Comparison of ENCODE assay signal across 20 cellular contexts in the genomic region with DNA sequence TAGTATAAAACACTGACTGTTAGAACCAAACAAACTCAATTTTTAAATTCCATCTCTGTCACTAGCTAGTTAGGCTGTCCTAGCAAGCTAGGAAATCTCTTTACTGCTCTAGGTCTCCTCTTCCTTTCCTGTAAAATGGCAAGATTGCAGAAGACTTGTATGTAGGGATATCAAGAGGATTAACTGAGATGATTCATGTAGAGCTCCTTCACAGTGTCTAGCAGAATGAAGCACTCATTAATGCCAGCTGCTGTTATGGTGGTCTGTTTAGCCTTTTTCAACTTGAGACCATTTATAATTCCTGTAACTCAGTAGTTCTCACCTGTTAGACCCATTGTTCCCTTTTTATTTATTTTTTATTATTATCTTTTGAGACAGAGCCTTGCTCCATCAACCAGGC.
DNase-seq lines count a peak whose midpoint lies in the region; ATAC-seq and TF ChIP-seq lines count a peak whose summit lies in the region.
"Had no signal": no experiment of that assay in that cellular context is flagged by ENCODE, and none has a peak within 500 bp of the region (broad histone marks: within the 10 kb centered on the region; RNA-seq: fewer than 3 reads in every experiment).

No MANE protein-coding gene starts in this region.

- H3K27me3 ChIP-seq in Panc1 (ENCODE audit: control insufficient read depth, insufficient read depth, low read length), result no peaks in the 10 kb centered on the region
- H3K27me3 ChIP-seq: Peyer's patch had no signal

- CTCF ChIA-PET in Panc1 (lab: Charles Lee), result no interaction called here

- H3K36me3 Mint-ChIP-seq in progenitor cell of endocrine pancreas (ENCODE audit: insufficient read depth), result peaks cover 8% of the 10 kb centered on the region

- POLR2A ChIA-PET in Panc1 (lab: Charles Lee), result no interaction called here

- in situ Hi-C loops in Panc1 (cut with HindIII; ENCODE audit: low pct_unique_long_range_greater_than_20kb, low sequenced_read_pairs), result no loop called here

- H3K4me3 Mint-ChIP-seq in progenitor cell of endocrine pancreas (ENCODE audit: low read depth), result no peak overlapping the region
- H3K4me3 Mint-ChIP-seq: B cell; CD4-positive, alpha-beta T cell; IgD-negative memory B cell had no signal

- no peak overlapping the region for H3K4me3 ChIP-seq in HFF-Myc (replicated peaks; ENCODE audit: low read depth, low read length)
- no peak overlapping the region for H3K4me3 ChIP-seq in Panc1 (ENCODE audit: low read depth in 2 of 2, low read length in 2 of 2)
- H3K4me3 ChIP-seq: Peyer's patch had no signal

- H3K9me3 ChIP-seq in Panc1 (ENCODE audit: control insufficient read depth, insufficient read depth, low read depth, low read length), result no peaks in the 10 kb centered on the region
- H3K9me3 ChIP-seq: Peyer's patch had no signal

- DNase-seq in HFF-Myc (ENCODE audit: extremely low read depth, low read depth), result peak; percentile 4
- no peak for DNase-seq in Panc1 (ENCODE audit: low read depth, low spot score)
- DNase-seq in progenitor cell of endocrine pancreas (ENCODE audit: low spot score, unreplicated experiment), result no peak
- no peak for DNase-seq in NOMO-1 treated with dmso at 0.1 percent for 144 hours (lab: John Stamatoyannopoulos, UW; ENCODE audit: unreplicated experiment)
- DNase-seq in NCI-H2227 (lab: John Stamatoyannopoulos, UW; ENCODE audit: unreplicated experiment), result no peak
- DNase-seq: Calu3; CD4-positive, alpha-beta T cell; DMS79; GDM1; NCI-H1048; NCI-H146; NCI-H774; Peyer's patch; SIG-M5; SW 1271 had no signal

- TSS peak; percentile 23 for BruUV-seq in Panc1 (replicated peaks; lab: Mats Ljungman, UMichigan)

- H3K4me1 Mint-ChIP-seq in progenitor cell of endocrine pancreas (ENCODE audit: low read depth), result peaks cover 16% of the 10 kb centered on the region
- H3K4me1 Mint-ChIP-seq: B cell had no signal

- H3K27me3 Mint-ChIP-seq in progenitor cell of endocrine pancreas, result no peaks in the 10 kb centered on the region
- H3K27me3 Mint-ChIP-seq: B cell; CD4-positive, alpha-beta T cell; IgD-negative memory B cell had no signal

- no peak overlapping the region for H3K27ac ChIP-seq in Panc1 (ENCODE audit: low read length)
- H3K27ac ChIP-seq: Peyer's patch had no signal

- H3K27ac Mint-ChIP-seq in progenitor cell of endocrine pancreas, result peak overlapping the region; percentile 29
- H3K27ac Mint-ChIP-seq: B cell; CD4-positive, alpha-beta T cell; IgD-negative memory B cell had no signal

- no peaks in the 10 kb centered on the region for H3K36me3 ChIP-seq in Panc1 (ENCODE audit: control insufficient read depth, insufficient read depth, low read length)
- H3K36me3 ChIP-seq: Peyer's patch had no signal

- no peaks in the 10 kb centered on the region for H3K4me1 ChIP-seq in Panc1 (ENCODE audit: control insufficient read depth, insufficient read depth, low read length)
- H3K4me1 ChIP-seq: Peyer's patch had no signal

- no peak for TF ChIP-seq CTCF in HFF-Myc (IDR thresholded peaks at IDR 0.05; ENCODE audit: low read depth, low read length, missing control alignments)
- TF ChIP-seq CTCF in Panc1 (IDR thresholded peaks at IDR 0.05), result no peak
- no peak for TF ChIP-seq CTCF in progenitor cell of endocrine pancreas (IDR thresholded peaks at IDR 0.05; ENCODE audit: unreplicated experiment)

- ATAC-seq in Panc1 (no peak), esophagus mucosa (peak; percentile 41), HG02678 (IDR thresholded peaks at IDR 0.05; ENCODE audit: unreplicated experiment) (no peak), GM19351 (IDR thresholded peaks at IDR 0.05; ENCODE audit: unreplicated experiment) (no peak)

- H3K9me3 Mint-ChIP-seq in progenitor cell of endocrine pancreas (ENCODE audit: low read depth), result no peaks in the 10 kb centered on the region
- H3K9me3 Mint-ChIP-seq: CD4-positive, alpha-beta T cell; IgD-negative memory B cell had no signal

- intact Hi-C loops in Panc1 (cut with micrococcal nuclease; ENCODE audit: unreplicated experiment), result no loop called here
